10 cellular contexts compared by ENCODE assay signal in genomic region chr12:125203145-125203765, GRCh38. TPM values are rescaled to one million over a fixed set of nuclear protein-coding genes. Genes with fewer than 3 reads are reported as not detected.
DNase-seq lines count a peak whose midpoint lies in the region; ATAC-seq, FAIRE-seq and TF ChIP-seq lines count a peak whose summit lies in the region.
"Had no signal": no experiment of that assay in that cellular context is flagged by ENCODE, and none has a peak within 500 bp of the region (broad histone marks: within the 10 kb centered on the region; RNA-seq: fewer than 3 reads in every experiment).

No MANE protein-coding gene starts in this region.

- no peak overlapping the region for H2AFZ ChIP-seq in H1 (ENCODE audit: low read length)

- H4K8ac ChIP-seq in H1 (ENCODE audit: extremely low read depth, insufficient read depth, low read length), result no peak overlapping the region

- H3K9me3 ChIP-seq in cardiac muscle cell (ENCODE audit: low read depth) (no peaks in the 10 kb centered on the region), H1 (ENCODE audit: insufficient read depth in 2 of 2, low read depth in 1 of 2, low read length in 1 of 2) (peaks cover 3 to 7% of the 10 kb centered on the region in 2 experiments; a peak in 2 of 4 replicates)

- H3K36me3 Mint-ChIP-seq in type B pancreatic cell, result no peaks in the 10 kb centered on the region

- H3K79me2 ChIP-seq in H1 (ENCODE audit: control insufficient read depth in 1 of 2, insufficient read depth in 2 of 2, low read length in 2 of 2), result peaks cover 10 to 94% of the 10 kb centered on the region in 2 experiments

- no peak overlapping the region for H3K4ac ChIP-seq in H1 (replicated peaks; ENCODE audit: insufficient read length, low read depth, low read length)

- no peak overlapping the region for H3K56ac ChIP-seq in H1 (replicated peaks; ENCODE audit: insufficient read length, low read depth, low read length)

- CTCF ChIA-PET in H1 (lab: Charles Lee; ENCODE audit: partially characterized antibody), result interaction anchor here (0.6 to 7.9 kb wide), 17 partner anchors 10 to 1620 kb away, joined by 3 to 46 read pairs (median 3); partner anchors contain the start of gene TMEM132B

- no peak overlapping the region for H2BK120ac ChIP-seq in H1 (replicated peaks; ENCODE audit: low read depth, low read length)

- H3K27me3 Mint-ChIP-seq in type B pancreatic cell, result peaks cover 46% of the 10 kb centered on the region

- no peaks in the 10 kb centered on the region for H3K36me3 ChIP-seq in cardiac muscle cell
- H3K36me3 ChIP-seq in H1 (ENCODE audit: control insufficient read depth in 2 of 4, insufficient read depth in 4 of 4, low read length in 3 of 4), result peaks cover 0 to 18% (median 2%) of the 10 kb centered on the region in 4 experiments; a peak in 3 of 8 replicates

- TF ChIP-seq RAD21 in H1 (IDR thresholded peaks at IDR 0.05 in 1 of 2, conservative IDR thresholded peaks at IDR 0.05 in 1 of 2; ENCODE audit: low read depth in 2 of 2, low read length in 2 of 2), result peak in 1 of 2 experiments; percentile 13; a peak in 1 of 4 replicates

- H3K4me1 ChIP-seq in cardiac muscle cell (ENCODE audit: low read depth) (no peaks in the 10 kb centered on the region), H1 (replicated peaks in 1 of 4; ENCODE audit: control insufficient read depth in 3 of 4, insufficient read depth in 4 of 4, low read length in 3 of 4) (peaks cover 0 to 7% (median 3%) of the 10 kb centered on the region in 4 experiments; a peak in 4 of 7 replicates)

- WGBS in H1 (ENCODE audit: extremely low coverage in 1 of 2, insufficient coverage in 1 of 2, insufficient read length in 1 of 2, insufficient replicate concordance in 2 of 2, low coverage in 1 of 2, low lambda C conversion rate in 2 of 2, missing lambda C conversion rate in 1 of 2), 2 experiments, result 94% methylated on average over 1 of the region's 1 CpG; no CpG with 5 or more reads in 1 of the 2 experiments

- H2BK12ac ChIP-seq in H1 (ENCODE audit: low read depth, low read length), result no peak overlapping the region

- intact Hi-C loops in Right ventricle myocardium inferior (cut with DNase I), result no loop called here

- H2BK20ac ChIP-seq in H1 (ENCODE audit: low read length), result no peak overlapping the region

- no peak overlapping the region for H2BK5ac ChIP-seq in H1 (ENCODE audit: low read depth, low read length)

- no peak overlapping the region for H3K18ac ChIP-seq in H1 (ENCODE audit: extremely low read depth, low read length)

- POLR2A ChIA-PET in H1 (lab: Charles Lee; ENCODE audit: partially characterized antibody), result interaction anchor here (0.7 to 3.4 kb wide), 3 partner anchors 14 to 25 kb away, joined by 3 to 16 read pairs (median 4); no protein-coding TSS in a partner anchor

- no peak overlapping the region for H2AK5ac ChIP-seq in H1 (ENCODE audit: low read depth, low read length)

- no peak overlapping the region for H4K91ac ChIP-seq in H1 (replicated peaks; ENCODE audit: insufficient read length, low read length)

- no peak for FAIRE-seq in H1 (lab: Jason Lieb, UNC)

- H3K23ac ChIP-seq in H1 (ENCODE audit: insufficient read length), result no peak overlapping the region

- no peak overlapping the region for H3K27ac Mint-ChIP-seq in type B pancreatic cell
- H3K27ac Mint-ChIP-seq: dendritic cell treated with granulocyte-macrophage colony-stimulating factor and Interleukin-4, amounts not matched to agents 40 ng/mL and 50 ng/mL, for 4 days had no signal

- no peaks in the 10 kb centered on the region for H3K9me3 Mint-ChIP-seq in type B pancreatic cell

- no peak overlapping the region for H4K5ac ChIP-seq in H1 (ENCODE audit: insufficient read length, low read depth, low read length)

- no peaks in the 10 kb centered on the region for H3K27me3 ChIP-seq in cardiac muscle cell
- no peaks in the 10 kb centered on the region for H3K27me3 ChIP-seq in H1 (replicated peaks in 1 of 4; ENCODE audit: control insufficient read depth in 3 of 4, extremely low read depth in 1 of 4, insufficient read depth in 3 of 4, low read length in 3 of 4)

- TF ChIP-seq POLR2A in H1 (IDR thresholded peaks at IDR 0.05; ENCODE audit: control extremely low read depth in 1 of 2, low read depth in 2 of 2, low read length in 2 of 2), result no peak

- H2BK15ac ChIP-seq in H1 (ENCODE audit: low read length), result no peak overlapping the region

- no peak for TF ChIP-seq EP300 in H1 (IDR thresholded peaks at IDR 0.05; ENCODE audit: borderline replicate concordance in 1 of 2, low read depth in 2 of 2, low read length in 2 of 2)

- TF ChIP-seq CTCF in cardiac muscle cell (IDR thresholded peaks at IDR 0.05; ENCODE audit: low read depth, low read length) (peak; percentile 51), H1 (IDR thresholded peaks at IDR 0.05; ENCODE audit: control extremely low read depth in 1 of 3, insufficient read depth in 1 of 3, low read depth in 1 of 3, low read length in 3 of 3) (peak in 2 of 3 experiments; percentile 22 to 53; a peak in 2 of 4 replicates), type B pancreatic cell (conservative IDR thresholded peaks at IDR 0.05) (peak; percentile 75)

- H4K20me1 ChIP-seq in H1 (replicated peaks in 1 of 2; ENCODE audit: control insufficient read depth in 1 of 2, insufficient read depth in 2 of 2, low read length in 2 of 2), result peaks cover 11 to 21% of the 10 kb centered on the region in 2 experiments

- H3K23me2 ChIP-seq in H1 (ENCODE audit: low read depth, low read length), result no peaks in the 10 kb centered on the region

- H3K14ac ChIP-seq in H1 (ENCODE audit: insufficient read length), result no peak overlapping the region

- no peak for ATAC-seq in Right ventricle myocardium inferior
- ATAC-seq in HG03135 (IDR thresholded peaks at IDR 0.05; ENCODE audit: unreplicated experiment), result no peak
- no peak for ATAC-seq in GM19397 (IDR thresholded peaks at IDR 0.05; ENCODE audit: unreplicated experiment)

- H3K9ac ChIP-seq in H1 (replicated peaks in 1 of 4; ENCODE audit: extremely low read depth in 1 of 4, low read depth in 3 of 4, low read length in 3 of 4), result no peak overlapping the region

- no peak overlapping the region for H3K4me3 Mint-ChIP-seq in type B pancreatic cell
- H3K4me3 Mint-ChIP-seq: dendritic cell treated with granulocyte-macrophage colony-stimulating factor and Interleukin-4, amounts not matched to agents 40 ng/mL and 50 ng/mL, for 4 days had no signal

- H3K79me1 ChIP-seq in H1 (ENCODE audit: low read depth, low read length), result peaks cover 11% of the 10 kb centered on the region; the same call in 1 of the 2 replicates

- H3K4me2 ChIP-seq in H1 (ENCODE audit: insufficient read depth in 1 of 2, low read depth in 2 of 2, low read length in 2 of 2), result no peak overlapping the region

- DNase-seq in cardiac muscle cell (ENCODE audit: low read depth in 1 of 2, low spot score in 1 of 2), result no peak
- DNase-seq in Right ventricle myocardium inferior (ENCODE audit: missing footprints), result no peak
- DNase-seq in NAMALWA (ENCODE audit: low spot score), result peak; percentile 63
- no peak for DNase-seq in H1 (ENCODE audit: low read depth in 1 of 2, low spot score in 2 of 2)
- no peak for DNase-seq in type B pancreatic cell (ENCODE audit: extremely low spot score, unreplicated experiment)
- no peak for DNase-seq in NOMO-1 treated with DMSO at 0.1 percent for 48 hours (lab: John Stamatoyannopoulos, UW; ENCODE audit: unreplicated experiment)

- H3K4me3 ChIP-seq in cardiac muscle cell (no peak overlapping the region), H1 (ENCODE audit: extremely low read depth in 1 of 4, insufficient read depth in 2 of 4, low read depth in 3 of 4, low read length in 4 of 4) (no peak overlapping the region)
- H3K4me3 ChIP-seq: skin epidermis had no signal

- H3K27ac ChIP-seq in cardiac muscle cell (no peak overlapping the region), H1 (ENCODE audit: low read depth, low read length) (no peak overlapping the region)
- H3K27ac ChIP-seq: skin epidermis had no signal

- no peaks in the 10 kb centered on the region for H3K4me1 Mint-ChIP-seq in type B pancreatic cell (ENCODE audit: unreplicated experiment)

TF ChIP-seq in H1, 55 proteins besides CTCF, POLR2A, EP300 and RAD21:
- TF ChIP-seq JUND (IDR thresholded peaks at IDR 0.05; ENCODE audit: low read length) (no peak), NANOG (IDR thresholded peaks at IDR 0.05; ENCODE audit: insufficient read depth, low read depth, low read length, poor library complexity, severe bottlenecking) (no peak), BACH1 (IDR thresholded peaks at IDR 0.05; ENCODE audit: low read length) (no peak), SP2 (IDR thresholded peaks at IDR 0.05; ENCODE audit: low read length) (no peak), MAFK (IDR thresholded peaks at IDR 0.05; ENCODE audit: low read depth, low read length) (no peak), MAX (IDR thresholded peaks at IDR 0.05) (no peak), CEBPB (IDR thresholded peaks at IDR 0.05; ENCODE audit: low read depth, low read length) (no peak), SAP30 (IDR thresholded peaks at IDR 0.05; ENCODE audit: insufficient read depth, insufficient replicate concordance, low read length) (no peak), SIRT6 (IDR thresholded peaks at IDR 0.05; ENCODE audit: low read length) (no peak), BCL11A (IDR thresholded peaks at IDR 0.05; ENCODE audit: low read depth in 2 of 2, low read length in 2 of 2) (no peak), SUZ12 (IDR thresholded peaks at IDR 0.05; ENCODE audit: low read length) (no peak), GTF2F1 (IDR thresholded peaks at IDR 0.05; ENCODE audit: borderline replicate concordance, low read depth, low read length) (no peak)

RNA-seq across cellular contexts. Expression of gene TMEM132B, which starts 17.1 kb away (rescaled TPM):
- 2.4 and 2.9 TPM in 2 replicates for total RNA-seq in cardiac muscle cell
- 2.0 and 2.6 TPM in 2 replicates for polyA plus RNA-seq in cardiac muscle cell
- total RNA-seq in Right ventricle myocardium inferior, result 6.8 TPM
- 94.3 and 95.9 TPM in 2 replicates for total RNA-seq in H1 (2021; fragmentation: NEBNext Ultra II Directional; extraction: Animal tissue kit (Norgen Biotek cat#: 25700))
- polyA plus RNA-seq in H1 (2011; rRNA removed), result 18.7 and 20.3 TPM in 2 replicates
- 19.2 TPM for polyA plus RNA-seq in H1 (2011; cell fraction: cytosol; rRNA removed)
- 108 TPM for polyA plus RNA-seq in H1 (2011; cell fraction: nucleus; rRNA removed)
- polyA plus RNA-seq in H1 (2012, experiment 1 of 2), result 45.0 to 66.0 TPM (median 51.4 TPM) in 4 replicates
- 7.1 TPM for polyA plus RNA-seq in H1 (2012, experiment 2 of 2)
- 52.0 TPM for polyA plus RNA-seq in H1 (2013, experiment 1 of 2)
- polyA plus RNA-seq in H1 (2013, experiment 2 of 2), result 51.0 TPM
- 113 and 191 TPM in 2 replicates for polyA minus RNA-seq in H1 (2011; rRNA and poly(A)+ RNA removed)
- 34.1 TPM for polyA minus RNA-seq in H1 (2011; cell fraction: cytosol; rRNA and poly(A)+ RNA removed)
- polyA minus RNA-seq in H1 (2011; cell fraction: nucleus; rRNA and poly(A)+ RNA removed), result 219 TPM
- total RNA-seq in type B pancreatic cell (ENCODE audit: low replicate concordance), result 14.1 and 25.4 TPM in 2 replicates
